In genomic region chr3:134198414-134198813, GRCh38 we compare ENCODE assay signal across 13 cellular contexts. TPM values are rescaled to one million over a fixed set of nuclear protein-coding genes. Genes with fewer than 3 reads are reported as not detected.
DNase-seq lines count a peak whose midpoint lies in the region; ATAC-seq, FAIRE-seq and TF ChIP-seq lines count a peak whose summit lies in the region.
"Had no signal": no experiment of that assay in that cellular context is flagged by ENCODE, and none has a peak within 500 bp of the region (broad histone marks: within the 10 kb centered on the region; RNA-seq: fewer than 3 reads in every experiment).

No MANE protein-coding gene starts in this region.

- POLR2A ChIA-PET in MCF 10A (lab: Yijun Ruan, JAX) = interaction anchor here (1.1 to 4.2 kb wide), 2 partner anchors 9 to 14 kb away, joined by 5 to 33 read pairs; no protein-coding TSS in a partner anchor

- intact Hi-C loops in MCF 10A (cut with micrococcal nuclease) (loop anchor here (5.0 kb wide), 1 partner anchor 184 kb away; no protein-coding TSS in a partner anchor), breast epithelium (cut with DNase I; ENCODE audit: low total_unique reads) (no loop called here), heart right ventricle (cut with DNase I) (loop anchor here in 5 of 10 donors (5.0 to 10.0 kb wide), 4 partner anchors 99 to 266 kb away; no protein-coding TSS in a partner anchor), esophagus squamous epithelium (cut with DNase I) (no loop called here)

- DNase-seq in activated T-cell treated with anti-CD3 and anti-CD28 coated beads, Interleukin-2, amount 50 U/mL, for 4 hours = no peak
- no peak for DNase-seq in activated T-cell treated with anti-CD3 and anti-CD28 coated beads, Interleukin-2, amount 50 U/mL, for 24 hours
- DNase-seq in MCF 10A (ENCODE audit: unreplicated experiment) = no peak
- DNase-seq in breast epithelium (ENCODE audit: low spot score in 2 of 2) = no peak
- no peak for DNase-seq in astrocyte (ENCODE audit: low read depth)
- no peak for DNase-seq in smooth muscle cell (lab: John Stamatoyannopoulos, UW; ENCODE audit: unreplicated experiment)
- DNase-seq in heart right ventricle = no peak
- DNase-seq in esophagus squamous epithelium (lab: John Stamatoyannopoulos, UW) = no peak

- CTCF ChIA-PET in MCF 10A (lab: Yijun Ruan, JAX) = interaction anchor here (0.7 to 12.3 kb wide), 30 partner anchors 8 to 380 kb away, joined by 3 to 248 read pairs (median 4); no protein-coding TSS in a partner anchor

- H3F3A ChIP-seq in smooth muscle cell (ENCODE audit: low read depth) = peaks cover 4% of the 10 kb centered on the region

- H3K4me1 ChIP-seq in breast epithelium (no peaks in the 10 kb centered on the region), astrocyte (ENCODE audit: insufficient read depth, low read length) (peaks cover 18% of the 10 kb centered on the region), smooth muscle cell (ENCODE audit: low read depth) (no peaks in the 10 kb centered on the region), heart right ventricle (peaks cover 0 to 7% (median 0%) of the 10 kb centered on the region in 9 donors), esophagus squamous epithelium (peaks cover 6 to 17% (median 11%) of the 10 kb centered on the region in 3 donors)

- H3K27me3 ChIP-seq in breast epithelium (no peaks in the 10 kb centered on the region), astrocyte (ENCODE audit: insufficient read depth, low read length) (no peaks in the 10 kb centered on the region), smooth muscle cell (ENCODE audit: low read depth) (no peaks in the 10 kb centered on the region), heart right ventricle (no peaks in the 10 kb centered on the region), esophagus squamous epithelium (no peaks in the 10 kb centered on the region)

- H3K9ac ChIP-seq in astrocyte (ENCODE audit: low read length) = no peak overlapping the region
- H3K9ac ChIP-seq in smooth muscle cell (ENCODE audit: low read depth) = no peak overlapping the region
- H3K9ac ChIP-seq: GM23248 had no signal

- H3K79me2 ChIP-seq in astrocyte (ENCODE audit: insufficient read depth, low read length) = no peaks in the 10 kb centered on the region
- H3K79me2 ChIP-seq in smooth muscle cell (ENCODE audit: low read depth) = no peaks in the 10 kb centered on the region

- H3K9me3 Mint-ChIP-seq in activated T-cell treated with anti-CD3 and anti-CD28 coated beads, Interleukin-2, amount 50 U/mL, for 4 hours = no peaks in the 10 kb centered on the region
- H3K9me3 Mint-ChIP-seq in activated T-cell treated with anti-CD3 and anti-CD28 coated beads, Interleukin-2, amount 50 U/mL, for 24 hours = peaks cover 2% of the 10 kb centered on the region
- no peaks in the 10 kb centered on the region for H3K9me3 Mint-ChIP-seq in MCF 10A (ENCODE audit: unreplicated experiment)
- H3K9me3 Mint-ChIP-seq in astrocyte (ENCODE audit: unreplicated experiment) = no peaks in the 10 kb centered on the region
- H3K9me3 Mint-ChIP-seq: CD4-positive, alpha-beta memory T cell had no signal

- no peak overlapping the region for H2AFZ ChIP-seq in astrocyte (ENCODE audit: low read depth, low read length)
- H2AFZ ChIP-seq in smooth muscle cell (ENCODE audit: low read depth) = no peak overlapping the region
- H2AFZ ChIP-seq: GM23248 had no signal

- H3K9me3 ChIP-seq in breast epithelium = no peaks in the 10 kb centered on the region
- H3K9me3 ChIP-seq in astrocyte (ENCODE audit: insufficient read depth, low read depth, low read length) = no peaks in the 10 kb centered on the region
- H3K9me3 ChIP-seq in smooth muscle cell (replicated peaks; ENCODE audit: low read depth) = no peaks in the 10 kb centered on the region
- H3K9me3 ChIP-seq in heart right ventricle = no peaks in the 10 kb centered on the region
- no peaks in the 10 kb centered on the region for H3K9me3 ChIP-seq in esophagus squamous epithelium

- no peak overlapping the region for H3K27ac Mint-ChIP-seq in activated T-cell treated with anti-CD3 and anti-CD28 coated beads, Interleukin-2, amount 50 U/mL, for 24 hours
- H3K27ac Mint-ChIP-seq in MCF 10A (ENCODE audit: low read depth, unreplicated experiment) (peak overlapping the region; percentile 20), astrocyte (ENCODE audit: unreplicated experiment) (no peak overlapping the region)
- H3K27ac Mint-ChIP-seq: B cell had no signal

- FAIRE-seq in astrocyte (lab: Jason Lieb, UNC) = no peak
- FAIRE-seq: HTR-8/SVneo had no signal

- no peaks in the 10 kb centered on the region for H3K36me3 ChIP-seq in breast epithelium
- H3K36me3 ChIP-seq in astrocyte (ENCODE audit: insufficient read depth, low read length) = peaks cover 9% of the 10 kb centered on the region
- no peaks in the 10 kb centered on the region for H3K36me3 ChIP-seq in smooth muscle cell (ENCODE audit: low read depth)
- peaks cover 0 to 87% (median 11%) of the 10 kb centered on the region in 9 donors for H3K36me3 ChIP-seq in heart right ventricle
- peaks cover 0 to 83% (median 3%) of the 10 kb centered on the region in 3 donors for H3K36me3 ChIP-seq in esophagus squamous epithelium

- no peak overlapping the region for H3K4me2 ChIP-seq in astrocyte (ENCODE audit: low read length)
- no peak overlapping the region for H3K4me2 ChIP-seq in smooth muscle cell

- peak; percentile 14 to 29 for ATAC-seq in activated T-cell treated with anti-CD3 and anti-CD28 coated beads, Interleukin-2, amount 50 U/mL, for 4 hours
- no peak for ATAC-seq in heart right ventricle

- H3K4me1 Mint-ChIP-seq in activated T-cell treated with anti-CD3 and anti-CD28 coated beads, Interleukin-2, amount 50 U/mL, for 4 hours (ENCODE audit: low read depth) = no peaks in the 10 kb centered on the region
- H3K4me1 Mint-ChIP-seq in activated T-cell treated with anti-CD3 and anti-CD28 coated beads, Interleukin-2, amount 50 U/mL, for 24 hours (ENCODE audit: low read depth) = peaks cover 18% of the 10 kb centered on the region
- peaks cover 29% of the 10 kb centered on the region for H3K4me1 Mint-ChIP-seq in MCF 10A (ENCODE audit: insufficient read depth, unreplicated experiment)
- peaks cover 25% of the 10 kb centered on the region for H3K4me1 Mint-ChIP-seq in astrocyte (ENCODE audit: low read depth, unreplicated experiment)
- H3K4me1 Mint-ChIP-seq: B cell had no signal

- no peak overlapping the region for H3K4me3 Mint-ChIP-seq in activated T-cell treated with anti-CD3 and anti-CD28 coated beads, Interleukin-2, amount 50 U/mL, for 4 hours
- no peak overlapping the region for H3K4me3 Mint-ChIP-seq in activated T-cell treated with anti-CD3 and anti-CD28 coated beads, Interleukin-2, amount 50 U/mL, for 24 hours
- H3K4me3 Mint-ChIP-seq in MCF 10A (ENCODE audit: unreplicated experiment) (no peak overlapping the region), astrocyte (ENCODE audit: unreplicated experiment) (peak overlapping the region; percentile 45)
- H3K4me3 Mint-ChIP-seq: B cell; CD4-positive, alpha-beta memory T cell had no signal

- H3K4me3 ChIP-seq in breast epithelium (no peak overlapping the region), astrocyte (ENCODE audit: insufficient read depth, low read depth, low read length) (no peak overlapping the region), smooth muscle cell (no peak overlapping the region), heart right ventricle (no peak overlapping the region), esophagus squamous epithelium (no peak overlapping the region)
- H3K4me3 ChIP-seq: GM12878, GM23248 had no signal

- H3K27ac ChIP-seq in breast epithelium (no peak overlapping the region), astrocyte (ENCODE audit: low read depth, low read length) (no peak overlapping the region), smooth muscle cell (ENCODE audit: low read depth) (peak overlapping the region; percentile 13), heart right ventricle (no peak overlapping the region), esophagus squamous epithelium (no peak overlapping the region)
- H3K27ac ChIP-seq: GM23248 had no signal

- no peaks in the 10 kb centered on the region for H3K27me3 Mint-ChIP-seq in activated T-cell treated with anti-CD3 and anti-CD28 coated beads, Interleukin-2, amount 50 U/mL, for 4 hours (ENCODE audit: low read depth)
- H3K27me3 Mint-ChIP-seq in activated T-cell treated with anti-CD3 and anti-CD28 coated beads, Interleukin-2, amount 50 U/mL, for 24 hours = no peaks in the 10 kb centered on the region
- H3K27me3 Mint-ChIP-seq in MCF 10A (ENCODE audit: insufficient read depth, unreplicated experiment) (no peaks in the 10 kb centered on the region), astrocyte (ENCODE audit: low read depth, unreplicated experiment) (no peaks in the 10 kb centered on the region)
- H3K27me3 Mint-ChIP-seq: B cell; CD4-positive, alpha-beta memory T cell had no signal

- H4K20me1 ChIP-seq in astrocyte (ENCODE audit: insufficient read depth, low read length) = peaks cover 5% of the 10 kb centered on the region
- H4K20me1 ChIP-seq in smooth muscle cell (ENCODE audit: low read depth) = peaks cover 10% of the 10 kb centered on the region

- WGBS in smooth muscle cell (ENCODE audit: low lambda C conversion rate) = 96% methylated on average over 2 of the region's 2 CpGs
- WGBS in heart right ventricle, 2 donors = 96 to 100% methylated on average over 2 of the region's 2 CpGs
- 93 to 94% methylated on average over 2 of the region's 2 CpGs for WGBS in esophagus squamous epithelium, 2 donors

- H3K36me3 Mint-ChIP-seq in activated T-cell treated with anti-CD3 and anti-CD28 coated beads, Interleukin-2, amount 50 U/mL, for 4 hours (ENCODE audit: insufficient read depth) = peaks cover 43% of the 10 kb centered on the region
- peaks cover 85% of the 10 kb centered on the region for H3K36me3 Mint-ChIP-seq in activated T-cell treated with anti-CD3 and anti-CD28 coated beads, Interleukin-2, amount 50 U/mL, for 24 hours (ENCODE audit: low read depth)
- peaks cover 39% of the 10 kb centered on the region for H3K36me3 Mint-ChIP-seq in MCF 10A (ENCODE audit: insufficient read depth, unreplicated experiment)
- H3K36me3 Mint-ChIP-seq in astrocyte (ENCODE audit: low read depth, unreplicated experiment) = peaks cover 20% of the 10 kb centered on the region

- TF ChIP-seq POLR2A in breast epithelium (IDR thresholded peaks at IDR 0.05) = no peak
- no peak for TF ChIP-seq POLR2A in esophagus squamous epithelium (IDR thresholded peaks at IDR 0.05)

- BruUV-seq in MCF 10A (replicated peaks; lab: Mats Ljungman, UMichigan) = no TSS peak

- no peak for TF ChIP-seq CTCF in MCF 10A (IDR thresholded peaks at IDR 0.05; ENCODE audit: unreplicated experiment)
- TF ChIP-seq CTCF in breast epithelium (IDR thresholded peaks at IDR 0.05) = no peak
- no peak for TF ChIP-seq CTCF in astrocyte (IDR thresholded peaks at IDR 0.05; ENCODE audit: insufficient read depth, low read depth, low read length)
- no peak for TF ChIP-seq CTCF in smooth muscle cell (IDR thresholded peaks at IDR 0.05; ENCODE audit: borderline replicate concordance, insufficient read depth, poor library complexity, severe bottlenecking)
- no peak for TF ChIP-seq CTCF in heart right ventricle (IDR thresholded peaks at IDR 0.05)
- TF ChIP-seq CTCF in esophagus squamous epithelium (IDR thresholded peaks at IDR 0.05) = no peak

RNA-seq across cellular contexts. Expression of gene RYK, which starts 52.2 kb away (rescaled TPM):
- total RNA-seq in activated T-cell treated with anti-CD3 and anti-CD28 coated beads, Interleukin-2, amount 50 U/mL, for 4 hours = 10 to 100 TPM; 29.8 to 38.8 (median 38.1) TPM
- total RNA-seq in MCF 10A (2022) (76.1 and 79.8 TPM in 2 replicates), breast epithelium (100 to 1,000 TPM in 2 of 3 donors, 10 to 100 TPM in 1; 77.9 to 153 (median 150) TPM), astrocyte (57.1 and 58.0 TPM in 2 replicates), smooth muscle cell (65.0 and 77.9 TPM in 2 replicates), heart right ventricle (10 to 100 TPM; 33.8 to 45.8 (median 37.5) TPM), esophagus squamous epithelium (10 to 100 TPM; 29.3 to 75.5 (median 39.1) TPM)
- polyA plus RNA-seq in smooth muscle cell (32.6 and 35.8 TPM in 2 replicates), heart right ventricle (10 to 100 TPM; 18.0 to 25.9 TPM)

Comparison
In these comparisons a context has a peak if more than half of its experiments do, and no peak if none do; other contexts are left out.
1. ATAC-seq: peak in activated T-cell treated with anti-CD3 and anti-CD28 coated beads, Interleukin-2, amount 50 U/mL, for 4 hours (2 of 2); none in heart right ventricle (0 of 8).